11 cellular contexts compared by ENCODE assay signal in genomic region chr7:157615101-157615817, GRCh38.
A peak's percentile ranks its signal among the peaks of the same experiment; 100 is the strongest.
DNase-seq lines count a peak whose midpoint lies in the region; ATAC-seq and TF ChIP-seq lines count a peak whose summit lies in the region.
"Had no signal": no experiment of that assay in that cellular context is flagged by ENCODE, and none has a peak within 500 bp of the region (broad histone marks: within the 10 kb centered on the region; RNA-seq: fewer than 3 reads in every experiment).

No MANE protein-coding gene starts in this region.

- peak overlapping the region in 8 of 10 donors; percentile 20 to 93 (median 74) for H3K27ac Mint-ChIP-seq in naive thymus-derived CD8-positive, alpha-beta T cell
- H3K27ac Mint-ChIP-seq: activated naive CD8-positive, alpha-beta T cell had no signal

- H3K4me3 ChIP-seq in breast epithelium (peak overlapping the region in 1 of 3 donors; percentile 33), mammary epithelial cell (replicated peaks in 1 of 3; ENCODE audit: insufficient read depth in 1 of 3, low read depth in 2 of 3, low read length in 3 of 3) (no peak overlapping the region), fibroblast of mammary gland (ENCODE audit: control insufficient read depth, low read depth, low read length) (no peak overlapping the region), stomach (no peak overlapping the region)

- intact Hi-C loops in breast epithelium (cut with DNase I; ENCODE audit: low total_unique reads), result no loop called here
- intact Hi-C loops in mammary epithelial cell (cut with micrococcal nuclease), result no loop called here
- intact Hi-C loops in stomach (cut with DNase I; ENCODE audit: low total_unique reads), result no loop called here

- H3K27me3 Mint-ChIP-seq in naive thymus-derived CD8-positive, alpha-beta T cell, result no peaks in the 10 kb centered on the region
- H3K27me3 Mint-ChIP-seq: activated naive CD8-positive, alpha-beta T cell had no signal

- H3K9me3 ChIP-seq in breast epithelium, result no peaks in the 10 kb centered on the region
- peaks cover 53% of the 10 kb centered on the region for H3K9me3 ChIP-seq in mammary epithelial cell (replicated peaks; ENCODE audit: insufficient read depth, low read length)
- H3K9me3 ChIP-seq in stomach, result no peaks in the 10 kb centered on the region

- in situ Hi-C loops in mammary epithelial cell (cut with MboI; ENCODE audit: low sequenced_read_pairs in 2 of 2), result no loop called here

- H4K20me1 ChIP-seq in mammary epithelial cell (ENCODE audit: insufficient read depth, low read length), result no peaks in the 10 kb centered on the region

- H3K27me3 ChIP-seq in breast epithelium, result peaks cover 0 to 26% of the 10 kb centered on the region in 2 donors
- no peaks in the 10 kb centered on the region for H3K27me3 ChIP-seq in mammary epithelial cell (ENCODE audit: insufficient read depth, low read length)
- peaks cover 0 to 14% (median 6%) of the 10 kb centered on the region in 3 donors for H3K27me3 ChIP-seq in stomach

- TF ChIP-seq EP300 in stomach (IDR thresholded peaks at IDR 0.05), result no peak

- peak overlapping the region in 1 of 2 donors; percentile 82 for H3K27ac ChIP-seq in breast epithelium
- H3K27ac ChIP-seq in mammary epithelial cell (ENCODE audit: insufficient read depth, low read depth, low read length), result no peak overlapping the region
- H3K27ac ChIP-seq in stomach, result peak overlapping the region in 2 of 5 donors; percentile 14 to 22

- peaks cover 12 to 35% (median 20%) of the 10 kb centered on the region in 4 donors for H3K4me1 Mint-ChIP-seq in naive thymus-derived CD8-positive, alpha-beta T cell

- ATAC-seq in naive thymus-derived CD8-positive, alpha-beta T cell, result peak in 1 of 2 donors; percentile 3
- ATAC-seq in GM21529 (IDR thresholded peaks at IDR 0.05; ENCODE audit: unreplicated experiment) (no peak), HG02885 (IDR thresholded peaks at IDR 0.05; ENCODE audit: poor library complexity, unreplicated experiment) (no peak), GM18511 (IDR thresholded peaks at IDR 0.05; ENCODE audit: unreplicated experiment) (no peak)

- POLR2A ChIA-PET in naive thymus-derived CD8-positive, alpha-beta T cell (lab: Charles Lee), result interaction anchor here (2.0 to 3.5 kb wide), 3 partner anchors 8 to 144 kb away, joined by 4 to 25 read pairs (median 12); no protein-coding TSS in a partner anchor

- no peak for TF ChIP-seq POLR2A in breast epithelium (IDR thresholded peaks at IDR 0.05)
- no peak for TF ChIP-seq POLR2A in stomach (IDR thresholded peaks at IDR 0.05)

- H3K9me3 Mint-ChIP-seq in naive thymus-derived CD8-positive, alpha-beta T cell, result peaks cover 0 to 2% (median 0%) of the 10 kb centered on the region in 9 donors

- H2AFZ ChIP-seq in mammary epithelial cell (ENCODE audit: low read depth, low read length), result no peak overlapping the region

- no peaks in the 10 kb centered on the region for H3K36me3 ChIP-seq in breast epithelium
- no peaks in the 10 kb centered on the region for H3K36me3 ChIP-seq in mammary epithelial cell (ENCODE audit: insufficient read depth, low read length)
- no peaks in the 10 kb centered on the region for H3K36me3 ChIP-seq in stomach

- 50% methylated on average over 23 of the region's 36 CpGs for WGBS in mammary epithelial cell (ENCODE audit: low coverage, missing lambda C conversion rate)
- 80 to 88% (median 82%) methylated on average over 36 of the region's 36 CpGs for WGBS in stomach, 5 donors

- peak; percentile 24 to 48 for DNase-seq in breast epithelium (ENCODE audit: low spot score in 2 of 2)
- no peak for DNase-seq in mammary epithelial cell
- DNase-seq in fibroblast of mammary gland (ENCODE audit: low read depth), result peak; percentile 77
- peak in 3 of 10 donors; percentile 20 to 45 (median 25) for DNase-seq in naive thymus-derived CD8-positive, alpha-beta T cell
- no peak for DNase-seq in stomach
- DNase-seq: COR-L47, SIG-M5 had no signal

- CTCF ChIA-PET in mammary epithelial cell (lab: Charles Lee; ENCODE audit: low non-redundant PET), result no interaction called here

- no TSS peak for BruUV-seq in mammary epithelial cell (replicated peaks; lab: Mats Ljungman, UMichigan)

- H3K4me1 ChIP-seq in breast epithelium, result no peaks in the 10 kb centered on the region
- H3K4me1 ChIP-seq in mammary epithelial cell (ENCODE audit: insufficient read depth, low read length), result no peaks in the 10 kb centered on the region
- H3K4me1 ChIP-seq in stomach, result peaks cover 0 to 18% (median 11%) of the 10 kb centered on the region in 4 donors

- H3K4me3 Mint-ChIP-seq in naive thymus-derived CD8-positive, alpha-beta T cell, result peak overlapping the region in 1 of 10 donors; percentile 31
- H3K4me3 Mint-ChIP-seq: activated naive CD8-positive, alpha-beta T cell had no signal

- H3K79me2 ChIP-seq in mammary epithelial cell (ENCODE audit: insufficient read depth, low read length), result no peaks in the 10 kb centered on the region

- dilution Hi-C loops in mammary epithelial cell (cut with HindIII; ENCODE audit: low sequenced_read_pairs), result no loop called here

- TF ChIP-seq CTCF in breast epithelium (IDR thresholded peaks at IDR 0.05) (no peak), mammary epithelial cell (conservative IDR thresholded peaks at IDR 0.05 in 1 of 2, IDR thresholded peaks at IDR 0.05 in 1 of 2; ENCODE audit: extremely low read depth in 1 of 2, insufficient read depth in 1 of 2, low read depth in 1 of 2, low read length in 2 of 2) (no peak), fibroblast of mammary gland (conservative IDR thresholded peaks at IDR 0.05; ENCODE audit: control insufficient read depth, insufficient read depth, low read depth, low read length) (no peak), stomach (IDR thresholded peaks at IDR 0.05) (no peak)

- no peak overlapping the region for H3K9ac ChIP-seq in mammary epithelial cell (ENCODE audit: insufficient read depth, low read length)

- H3K36me3 Mint-ChIP-seq in naive thymus-derived CD8-positive, alpha-beta T cell, result no peaks in the 10 kb centered on the region
- H3K36me3 Mint-ChIP-seq: activated naive CD8-positive, alpha-beta T cell had no signal

- H3K4me2 ChIP-seq in mammary epithelial cell (ENCODE audit: insufficient read depth, low read depth, low read length), result no peak overlapping the region

Comparison
In these comparisons a context has a peak if more than half of its experiments do, and no peak if none do; other contexts are left out.
1. DNase-seq: peak in breast epithelium (2 of 2) and fibroblast of mammary gland (single experiment); none in mammary epithelial cell (single experiment) and stomach (single experiment).